ENCODE assay signal across 10 cellular contexts in genomic region chr5:6248132-6248531, GRCh38.
"Had no signal": no experiment of that assay in that cellular context is flagged by ENCODE, and none has a peak within 500 bp of the region (broad histone marks: within the 10 kb centered on the region; RNA-seq: fewer than 3 reads in every experiment).

No MANE protein-coding gene starts in this region.

- H3K27ac ChIP-seq: GM23248, HL-60 had no signal

- DNase-seq: GM23248, GOT3, H7, HFFc6, IMR-90, KG1 had no signal

- H3K4me3 ChIP-seq: GM23248, HAP-1, K562 had no signal

- H3K9me3 ChIP-seq: HAP-1 had no signal

- H3K4me1 ChIP-seq: HAP-1 had no signal

- H3K9ac ChIP-seq: GM23248 had no signal

- H3K27ac Mint-ChIP-seq: HFFc6 had no signal

- ATAC-seq: HCT116, K562 had no signal

- H3K36me3 ChIP-seq: HAP-1 had no signal

- H3K4me3 Mint-ChIP-seq: HFFc6 had no signal

- H2AFZ ChIP-seq: GM23248 had no signal
